Comparison of ENCODE assay signal across 17 cellular contexts in genomic region chr2:142944264-142944663, GRCh38.
A peak's percentile ranks its signal among the peaks of the same experiment; 100 is the strongest.
DNase-seq lines count a peak whose midpoint lies in the region; ATAC-seq, FAIRE-seq and TF ChIP-seq lines count a peak whose summit lies in the region.
"Had no signal": no experiment of that assay in that cellular context is flagged by ENCODE, and none has a peak within 500 bp of the region (broad histone marks: within the 10 kb centered on the region; RNA-seq: fewer than 3 reads in every experiment).

No MANE protein-coding gene starts in this region.

- no peak for TF ChIP-seq EP300 in K562 (IDR thresholded peaks at IDR 0.05; ENCODE audit: low read length)

- no peaks in the 10 kb centered on the region for H3K79me2 ChIP-seq in K562 (ENCODE audit: control insufficient read depth, insufficient read depth, low read length)

- intact Hi-C loops in K562 (cut with micrococcal nuclease): no loop called here
- intact Hi-C loops in left lung (cut with DNase I): no loop called here

- no peak for FAIRE-seq in K562 (lab: Jason Lieb, UNC)
- FAIRE-seq: islet of Langerhans had no signal

- POLR2A ChIA-PET in K562 (lab: Yijun Ruan, JAX): no interaction called here

- BruUV-seq in K562 (replicated peaks; lab: Mats Ljungman, UMichigan): no TSS peak

- H3K36me3 ChIP-seq in K562 (ENCODE audit: control insufficient read depth, insufficient read depth, low read length) (no peaks in the 10 kb centered on the region), left lung (peaks cover 0 to 3% of the 10 kb centered on the region in 2 donors)

- DNase-seq in Caki2 (ENCODE audit: low read depth): peak; percentile 35
- DNase-seq in HT-29 (ENCODE audit: low spot score): peak; percentile 79
- DNase-seq in K562 (ENCODE audit: extremely low read depth in 1 of 4, low spot score in 3 of 4): no peak
- DNase-seq in left lung: no peak
- no peak for DNase-seq in stimulated activated CD4-positive, alpha-beta T cell treated with anti-CD3 and anti-CD28 coated beads, Interleukin-4, amount 100 ng/mL, for 4 hours
- DNase-seq in GM19238 (ENCODE audit: insufficient read length, low spot score): no peak
- no peak for DNase-seq in NCI-H510A (lab: John Stamatoyannopoulos, UW)
- DNase-seq: activated B cell treated with CpG ODN at 0.5 μM for 24 hours; activated effector memory CD4-positive, alpha-beta T cell treated with anti-CD3 and anti-CD28 coated beads, Interleukin-2, amount 50 U/mL, for 16 hours; DND-41; KG1; NCI-H146; NCI-H446; stimulated activated naive CD8-positive, alpha-beta T cell treated with anti-CD3 and anti-CD28 coated beads, Interleukin-15, amount 100 ng/mL, for 72 hours; T-cell had no signal

- in situ Hi-C loops in Caki2 (cut with HindIII; ENCODE audit: low pct_unique_long_range_greater_than_20kb, low sequenced_read_pairs) (no loop called here), K562 (cut with MboI) (no loop called here)

- TF ChIP-seq CTCF in K562 (IDR thresholded peaks at IDR 0.05 in 2 of 3, conservative IDR thresholded peaks at IDR 0.05 in 1 of 3; ENCODE audit: insufficient read depth in 2 of 3, low read depth in 1 of 3, low read length in 3 of 3) (no peak), left lung (IDR thresholded peaks at IDR 0.05) (no peak)

- no peaks in the 10 kb centered on the region for H3K9me1 ChIP-seq in K562 (ENCODE audit: control insufficient read depth, insufficient read depth, low read length)

- no peak for TF ChIP-seq RAD21 in K562 (CRISPR knock-in tag; conservative IDR thresholded peaks at IDR 0.05 in 1 of 2, IDR thresholded peaks at IDR 0.05 in 1 of 2)

- H3K4me3 ChIP-seq in K562 (no peak overlapping the region), left lung (no peak overlapping the region)

- H3K4me1 ChIP-seq in K562 (replicated peaks in 1 of 2; ENCODE audit: control insufficient read depth in 2 of 2, insufficient read depth in 2 of 2, low read length in 2 of 2) (no peaks in the 10 kb centered on the region), left lung (no peaks in the 10 kb centered on the region)

- no peak overlapping the region for H3K4me2 ChIP-seq in K562 (ENCODE audit: insufficient read depth, low read length)

- no peak overlapping the region for H2AFZ ChIP-seq in K562 (ENCODE audit: low read depth, low read length)

- no peak for TF ChIP-seq POLR2A in K562 (conservative IDR thresholded peaks at IDR 0.05)

- ATAC-seq in K562 (no peak), left lung (peak; percentile 71), GM18907 (IDR thresholded peaks at IDR 0.05; ENCODE audit: unreplicated experiment) (no peak)
- ATAC-seq: stimulated activated naive CD8-positive, alpha-beta T cell treated with anti-CD3 and anti-CD28 coated beads, Interleukin-15, amount 100 ng/mL, for 72 hours; T-cell had no signal

- no peaks in the 10 kb centered on the region for H3K27me3 ChIP-seq in K562 (ENCODE audit: control insufficient read depth in 2 of 2, insufficient read depth in 2 of 2, low read length in 2 of 2)
- H3K27me3 ChIP-seq in left lung: no peaks in the 10 kb centered on the region

- CTCF ChIA-PET in K562 (lab: Yijun Ruan, JAX; ENCODE audit: low intra/inter-chr PET ratio): no interaction called here

- H3K9me3 ChIP-seq in K562 (replicated peaks; ENCODE audit: control insufficient read depth, insufficient read depth, low read depth, low read length) (no peaks in the 10 kb centered on the region), left lung (no peaks in the 10 kb centered on the region)

- no peak overlapping the region for H3K9ac ChIP-seq in K562 (ENCODE audit: insufficient read depth in 1 of 2, low read depth in 2 of 2, low read length in 2 of 2)

- H3K27ac ChIP-seq in K562 (ENCODE audit: extremely low read depth, low read depth, low read length) (no peak overlapping the region), left lung (no peak overlapping the region)

- no peaks in the 10 kb centered on the region for H4K20me1 ChIP-seq in K562 (replicated peaks; ENCODE audit: control insufficient read depth, insufficient read depth, low read length)

TF ChIP-seq in K562, 482 proteins besides CTCF, POLR2A, EP300 and RAD21:
- TF ChIP-seq FOSL1 (tag; conservative IDR thresholded peaks at IDR 0.05) (peak; percentile 78), ZNF785 (CRISPR knock-in tag; IDR thresholded peaks at IDR 0.05) (no peak), JUND (IDR thresholded peaks at IDR 0.05; ENCODE audit: borderline replicate concordance, low read depth, low read length) (peak; percentile 45; the same call in 1 of the 2 replicates), JUND (tag; IDR thresholded peaks at IDR 0.05; ENCODE audit: borderline replicate concordance, low read depth, low read length) (peak; percentile 43; the same call in 1 of the 3 replicates), MEIS2 (IDR thresholded peaks at IDR 0.05; ENCODE audit: partially characterized antibody) (peak; percentile 23)

Comparison
In these comparisons a context has a peak if more than half of its experiments do, and no peak if none do; other contexts are left out.
1. DNase-seq: peak in Caki2 (single experiment) and HT-29 (single experiment); none in K562 (0 of 4), left lung (0 of 2), stimulated activated CD4-positive, alpha-beta T cell treated with anti-CD3 and anti-CD28 coated beads, Interleukin-4, amount 100 ng/mL, for 4 hours (0 of 2), GM19238 (single experiment) and NCI-H510A (single experiment).